In the genomic region with DNA sequence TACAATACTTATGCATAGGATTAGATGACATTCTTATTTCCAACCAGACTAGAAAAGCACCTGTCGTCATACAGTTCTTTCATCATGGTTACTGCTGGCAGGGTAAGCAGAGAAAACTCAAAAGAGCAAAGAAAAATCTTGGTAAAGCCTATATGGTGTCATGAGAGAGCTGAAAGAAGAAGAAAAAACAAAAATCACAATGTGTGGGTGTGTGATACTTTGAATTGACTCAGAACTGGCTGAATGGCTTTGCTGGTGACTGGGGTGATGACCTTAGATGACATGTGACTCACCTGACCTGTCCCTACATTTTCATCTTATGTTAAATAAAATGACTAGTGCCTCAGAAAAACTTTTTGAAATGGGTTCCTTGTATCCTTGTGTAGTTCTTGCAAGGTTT, we compare ENCODE assay signal across 18 cellular contexts.
DNase-seq lines count a peak whose midpoint lies in the region; ATAC-seq and TF ChIP-seq lines count a peak whose summit lies in the region.
"Had no signal": no experiment of that assay in that cellular context is flagged by ENCODE, and none has a peak within 500 bp of the region (broad histone marks: within the 10 kb centered on the region; RNA-seq: fewer than 3 reads in every experiment).

No MANE protein-coding gene starts in this region.

- H3K36me3 Mint-ChIP-seq in activated CD8-positive, alpha-beta T cell treated with anti-CD3 and anti-CD28 coated beads for 36 hours (ENCODE audit: low read depth): no peaks in the 10 kb centered on the region
- H3K36me3 Mint-ChIP-seq in activated CD8-positive, alpha-beta T cell treated with anti-CD3 and anti-CD28 coated beads, Interleukin-2, amount 10 ng/mL, durations not matched to agents 7 days and 5 days (ENCODE audit: low read depth): no peaks in the 10 kb centered on the region
- H3K36me3 Mint-ChIP-seq: CD14-positive monocyte had no signal

- no peak for TF ChIP-seq CTCF in activated CD8-positive, alpha-beta T cell treated with anti-CD3 and anti-CD28 coated beads for 36 hours (IDR thresholded peaks at IDR 0.05)

- H3K36me3 ChIP-seq in effector memory CD4-positive, alpha-beta T cell (ENCODE audit: control insufficient read depth, insufficient read depth, low read length): no peaks in the 10 kb centered on the region

- CTCF ChIA-PET in activated CD8-positive, alpha-beta T cell treated with anti-CD3 and anti-CD28 coated beads for 36 hours (lab: Charles Lee): no interaction called here
- CTCF ChIA-PET in activated CD8-positive, alpha-beta T cell treated with anti-CD3 and anti-CD28 coated beads, Interleukin-2, amount 10 ng/mL, durations not matched to agents 7 days and 5 days (lab: Charles Lee): no interaction called here

- no peaks in the 10 kb centered on the region for H3K9me3 ChIP-seq in effector memory CD4-positive, alpha-beta T cell (ENCODE audit: control insufficient read depth, low read length)
- H3K9me3 ChIP-seq: SK-N-SH had no signal

- POLR2A ChIA-PET in activated CD8-positive, alpha-beta T cell treated with anti-CD3 and anti-CD28 coated beads for 36 hours (lab: Charles Lee): no interaction called here
- POLR2A ChIA-PET in activated CD8-positive, alpha-beta T cell treated with anti-CD3 and anti-CD28 coated beads, Interleukin-2, amount 10 ng/mL, durations not matched to agents 7 days and 5 days (lab: Charles Lee): no interaction called here

- no peaks in the 10 kb centered on the region for H3K27me3 ChIP-seq in effector memory CD4-positive, alpha-beta T cell (replicated peaks; ENCODE audit: control insufficient read depth, insufficient read depth, low read length, poor library complexity, severe bottlenecking)

- H3K27me3 Mint-ChIP-seq in activated CD8-positive, alpha-beta T cell treated with anti-CD3 and anti-CD28 coated beads for 36 hours: no peaks in the 10 kb centered on the region
- no peaks in the 10 kb centered on the region for H3K27me3 Mint-ChIP-seq in activated CD8-positive, alpha-beta T cell treated with anti-CD3 and anti-CD28 coated beads, Interleukin-2, amount 10 ng/mL, durations not matched to agents 7 days and 5 days (ENCODE audit: low read depth)

- no peaks in the 10 kb centered on the region for H3K4me1 ChIP-seq in effector memory CD4-positive, alpha-beta T cell (ENCODE audit: control insufficient read depth, insufficient read depth, low read length, poor library complexity, severe bottlenecking)

- intact Hi-C loops in activated CD8-positive, alpha-beta T cell treated with anti-CD3 and anti-CD28 coated beads for 36 hours (cut with micrococcal nuclease): no loop called here

- H3K9me3 Mint-ChIP-seq in activated CD8-positive, alpha-beta T cell treated with anti-CD3 and anti-CD28 coated beads for 36 hours: peaks cover 10% of the 10 kb centered on the region
- peaks cover 26% of the 10 kb centered on the region for H3K9me3 Mint-ChIP-seq in activated CD8-positive, alpha-beta T cell treated with anti-CD3 and anti-CD28 coated beads, Interleukin-2, amount 10 ng/mL, durations not matched to agents 7 days and 5 days (ENCODE audit: insufficient read depth)

- H3K27ac Mint-ChIP-seq in activated CD8-positive, alpha-beta T cell treated with anti-CD3 and anti-CD28 coated beads for 36 hours: no peak overlapping the region
- no peak overlapping the region for H3K27ac Mint-ChIP-seq in activated CD8-positive, alpha-beta T cell treated with anti-CD3 and anti-CD28 coated beads, Interleukin-2, amount 10 ng/mL, durations not matched to agents 7 days and 5 days
- H3K27ac Mint-ChIP-seq: activated T-helper 2 cell treated with anti-CD3 and anti-CD28 coated beads, Interferon-gamma antibody, Interleukin-2, Interleukin-4, amounts not matched to agents 10 μg/mL and 5 μg/mL and 100 μg/mL, durations not matched to agents 14 hours and 24 hours and 36 hours; CD14-positive monocyte had no signal

- no peaks in the 10 kb centered on the region for H3K4me1 Mint-ChIP-seq in activated CD8-positive, alpha-beta T cell treated with anti-CD3 and anti-CD28 coated beads for 36 hours (ENCODE audit: low read depth)
- H3K4me1 Mint-ChIP-seq in activated CD8-positive, alpha-beta T cell treated with anti-CD3 and anti-CD28 coated beads, Interleukin-2, amount 10 ng/mL, durations not matched to agents 7 days and 5 days (ENCODE audit: low read depth): no peaks in the 10 kb centered on the region
- H3K4me1 Mint-ChIP-seq: CD14-positive monocyte had no signal

- no peak overlapping the region for H3K4me3 Mint-ChIP-seq in activated CD8-positive, alpha-beta T cell treated with anti-CD3 and anti-CD28 coated beads for 36 hours
- H3K4me3 Mint-ChIP-seq in activated CD8-positive, alpha-beta T cell treated with anti-CD3 and anti-CD28 coated beads, Interleukin-2, amount 10 ng/mL, durations not matched to agents 7 days and 5 days: no peak overlapping the region
- H3K4me3 Mint-ChIP-seq: CD14-positive monocyte had no signal

- ATAC-seq in activated CD8-positive, alpha-beta T cell treated with anti-CD3 and anti-CD28 coated beads for 36 hours: peak; percentile 17
- no peak for ATAC-seq in activated CD8-positive, alpha-beta T cell treated with anti-CD3 and anti-CD28 coated beads, Interleukin-2, amount 10 ng/mL, durations not matched to agents 7 days and 5 days
- ATAC-seq in HG02610 (IDR thresholded peaks at IDR 0.05; ENCODE audit: unreplicated experiment) (peak; percentile 90), HG03342 (IDR thresholded peaks at IDR 0.05; ENCODE audit: unreplicated experiment) (peak; percentile 74)
- ATAC-seq: PC-3 had no signal

- no peak overlapping the region for H3K27ac ChIP-seq in substantia nigra (ENCODE audit: low read depth, low read length, poor library complexity, severe bottlenecking)
- H3K27ac ChIP-seq in effector memory CD4-positive, alpha-beta T cell (ENCODE audit: insufficient read depth, low read length, poor library complexity, severe bottlenecking): no peak overlapping the region
- H3K27ac ChIP-seq: VCaP had no signal

- no peak for DNase-seq in activated CD8-positive, alpha-beta T cell treated with anti-CD3 and anti-CD28 coated beads for 36 hours
- no peak for DNase-seq in activated CD8-positive, alpha-beta T cell treated with anti-CD3 and anti-CD28 coated beads, Interleukin-2, amount 10 ng/mL, durations not matched to agents 7 days and 5 days
- no peak for DNase-seq in AG08396 (ENCODE audit: low spot score)
- no peak for DNase-seq in substantia nigra (lab: John Stamatoyannopoulos, UW)
- no peak for DNase-seq in effector memory CD4-positive, alpha-beta T cell
- no peak for DNase-seq in NCI-H128 (lab: John Stamatoyannopoulos, UW; ENCODE audit: unreplicated experiment)
- DNase-seq: amygdala, DMS79 treated with DMSO at 0.1 percent for 48 hours, mesendoderm, NCI-H187, NCI-H524 treated with DMSO at 0.1 percent for 48 hours, PC-3, SK-N-SH had no signal

- H3K4me3 ChIP-seq in effector memory CD4-positive, alpha-beta T cell (ENCODE audit: insufficient read depth, low read depth, low read length, poor library complexity, severe bottlenecking): no peak overlapping the region
